In the genomic region with DNA sequence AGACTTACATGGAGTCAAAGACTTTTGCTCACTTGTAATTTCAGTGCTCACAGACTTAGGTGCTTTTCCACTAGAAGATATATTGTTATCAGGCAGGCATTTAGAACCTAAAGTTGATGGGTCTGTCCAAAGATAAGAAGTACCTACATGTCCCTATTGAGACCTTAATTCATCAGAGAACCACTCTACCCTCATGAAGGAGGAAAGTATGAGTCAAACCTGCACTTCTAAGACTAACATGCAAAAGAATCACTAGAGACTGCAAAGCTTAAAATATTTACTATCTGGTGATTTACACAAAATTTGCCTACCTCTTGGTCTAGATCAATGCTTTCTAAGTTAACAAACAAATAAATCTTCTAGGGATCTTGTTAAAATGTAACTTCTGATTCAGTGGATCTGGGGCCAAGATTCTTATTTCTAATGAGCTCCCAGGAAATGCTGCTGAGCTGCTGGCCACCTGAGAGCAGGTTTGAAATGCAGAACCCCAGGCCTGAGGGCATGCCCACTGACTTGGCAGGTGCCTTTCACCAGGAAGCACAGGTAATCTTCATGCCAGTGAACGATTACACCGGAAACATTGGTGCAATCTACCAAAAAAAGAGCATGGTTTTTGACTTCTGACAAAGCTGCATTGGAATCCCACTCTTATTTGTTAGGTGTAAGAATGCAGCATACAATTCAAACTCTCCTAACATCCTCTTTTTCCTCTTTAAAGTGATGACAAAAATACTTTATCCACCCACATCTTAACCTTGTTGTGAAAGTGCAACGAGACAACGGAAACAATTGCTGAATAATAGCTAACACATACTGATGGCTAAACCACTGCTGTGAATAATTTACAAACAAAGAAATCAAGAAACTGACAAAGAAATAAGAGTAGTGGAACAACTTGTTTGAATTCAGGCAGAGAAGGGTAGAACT, we compare ENCODE assay signal across 9 cellular contexts.
DNase-seq lines count a peak whose midpoint lies in the region; ATAC-seq and TF ChIP-seq lines count a peak whose summit lies in the region.
"Had no signal": no experiment of that assay in that cellular context is flagged by ENCODE, and none has a peak within 500 bp of the region (broad histone marks: within the 10 kb centered on the region; RNA-seq: fewer than 3 reads in every experiment).

No MANE protein-coding gene starts in this region.

- no peaks in the 10 kb centered on the region for H3K9me3 Mint-ChIP-seq in stimulated activated naive B cell treated with anti-CD40 and anti-IgM and Interleukin-4, amounts not matched to agents 10 μg/mL and 1 μg/mL and 100 μg/mL, for 72 hours
- H3K9me3 Mint-ChIP-seq in CD14-positive monocyte: no peaks in the 10 kb centered on the region
- H3K9me3 Mint-ChIP-seq: activated naive CD8-positive, alpha-beta T cell treated with anti-CD3 and anti-CD28 coated beads, Interleukin-2, amount 10 ng/mL, durations not matched to agents 7 days and 5 days had no signal

- TF ChIP-seq POLR2A in heart left ventricle (IDR thresholded peaks at IDR 0.05): no peak

- H3K4me3 Mint-ChIP-seq in stimulated activated naive B cell treated with anti-CD40 and anti-IgM and Interleukin-4, amounts not matched to agents 10 μg/mL and 1 μg/mL and 100 μg/mL, for 72 hours: no peak overlapping the region
- no peak overlapping the region for H3K4me3 Mint-ChIP-seq in CD14-positive monocyte
- H3K4me3 Mint-ChIP-seq: activated naive CD8-positive, alpha-beta T cell treated with anti-CD3 and anti-CD28 coated beads, Interleukin-2, amount 10 ng/mL, durations not matched to agents 7 days and 5 days had no signal

- H3K27ac Mint-ChIP-seq in stimulated activated naive B cell treated with anti-CD40 and anti-IgM and Interleukin-4, amounts not matched to agents 10 μg/mL and 1 μg/mL and 100 μg/mL, for 72 hours: no peak overlapping the region
- H3K27ac Mint-ChIP-seq in CD14-positive monocyte: no peak overlapping the region
- H3K27ac Mint-ChIP-seq: activated naive CD8-positive, alpha-beta T cell treated with anti-CD3 and anti-CD28 coated beads, Interleukin-2, amount 10 ng/mL, durations not matched to agents 7 days and 5 days had no signal

- no peak for DNase-seq in heart left ventricle
- no peak for DNase-seq in Right ventricle myocardium inferior (ENCODE audit: missing footprints)
- no peak for DNase-seq in Panc1 (ENCODE audit: low read depth, low spot score)
- no peak for DNase-seq in stimulated activated naive B cell treated with anti-CD40 and anti-IgM and Interleukin-4, amounts not matched to agents 10 μg/mL and 1 μg/mL and 100 μg/mL, for 72 hours
- no peak for DNase-seq in CD14-positive monocyte (ENCODE audit: low spot score)
- no peak for DNase-seq in activated T-cell treated with anti-CD3 and anti-CD28 coated beads, Interleukin-2, amount 50 U/mL, for 1 hour
- no peak for DNase-seq in 8988T
- DNase-seq: activated naive CD8-positive, alpha-beta T cell treated with anti-CD3 and anti-CD28 coated beads, Interleukin-2, amount 10 ng/mL, durations not matched to agents 7 days and 5 days had no signal

- H3K36me3 Mint-ChIP-seq in stimulated activated naive B cell treated with anti-CD40 and anti-IgM and Interleukin-4, amounts not matched to agents 10 μg/mL and 1 μg/mL and 100 μg/mL, for 72 hours: no peaks in the 10 kb centered on the region
- no peaks in the 10 kb centered on the region for H3K36me3 Mint-ChIP-seq in CD14-positive monocyte
- H3K36me3 Mint-ChIP-seq: activated naive CD8-positive, alpha-beta T cell treated with anti-CD3 and anti-CD28 coated beads, Interleukin-2, amount 10 ng/mL, durations not matched to agents 7 days and 5 days had no signal

- POLR2A ChIA-PET in Panc1 (lab: Charles Lee): no interaction called here

- H3K9me3 ChIP-seq in heart left ventricle (no peaks in the 10 kb centered on the region), Panc1 (ENCODE audit: control insufficient read depth, insufficient read depth, low read depth, low read length) (no peaks in the 10 kb centered on the region; the same call in 1 of the 2 replicates)

- ATAC-seq in heart left ventricle (no peak), Right ventricle myocardium inferior (no peak), HG02970 (IDR thresholded peaks at IDR 0.05; ENCODE audit: low FRiP score, unreplicated experiment) (peak; percentile 77), Panc1 (no peak)
- ATAC-seq in stimulated activated naive B cell treated with anti-CD40 and anti-IgM and Interleukin-4, amounts not matched to agents 10 μg/mL and 1 μg/mL and 100 μg/mL, for 72 hours (replicated peaks): peak; percentile 39 to 59

- BruUV-seq in Panc1 (replicated peaks; lab: Mats Ljungman, UMichigan): no TSS peak

- CTCF ChIA-PET in Panc1 (lab: Charles Lee): interaction anchor here (0.5 kb wide), 1 partner anchor 853 kb away, joined by 5 read pairs; no protein-coding TSS in a partner anchor

- no peak for TF ChIP-seq CTCF in heart left ventricle (IDR thresholded peaks at IDR 0.05)
- no peak for TF ChIP-seq CTCF in Panc1 (IDR thresholded peaks at IDR 0.05)
- no peak for TF ChIP-seq CTCF in CD14-positive monocyte (IDR thresholded peaks at IDR 0.05)

- H3K27me3 ChIP-seq in heart left ventricle (no peaks in the 10 kb centered on the region), Panc1 (ENCODE audit: control insufficient read depth, insufficient read depth, low read length) (no peaks in the 10 kb centered on the region)

- H3K4me1 Mint-ChIP-seq in stimulated activated naive B cell treated with anti-CD40 and anti-IgM and Interleukin-4, amounts not matched to agents 10 μg/mL and 1 μg/mL and 100 μg/mL, for 72 hours: peaks cover 5 to 12% of the 10 kb centered on the region in 2 donors
- peaks cover 9% of the 10 kb centered on the region for H3K4me1 Mint-ChIP-seq in CD14-positive monocyte
- H3K4me1 Mint-ChIP-seq: activated naive CD8-positive, alpha-beta T cell treated with anti-CD3 and anti-CD28 coated beads, Interleukin-2, amount 10 ng/mL, durations not matched to agents 7 days and 5 days had no signal

- H3K4me3 ChIP-seq in heart left ventricle (no peak overlapping the region), Panc1 (ENCODE audit: low read depth in 2 of 2, low read length in 2 of 2) (no peak overlapping the region)

- intact Hi-C loops in heart left ventricle (cut with DNase I) (loop anchor here in 9 of 10 donors (1.0 to 10.0 kb wide), 10 partner anchors 749 to 1213 kb away; a partner anchor contains a TSS), Right ventricle myocardium inferior (cut with DNase I) (loop anchor here (2.0 to 5.0 kb wide), 2 partner anchors 751 to 855 kb away; a partner anchor contains a TSS), Panc1 (cut with micrococcal nuclease; ENCODE audit: unreplicated experiment) (no loop called here), CD14-positive monocyte (cut with micrococcal nuclease) (no loop called here)

- peaks cover 0 to 17% (median 8%) of the 10 kb centered on the region in 12 donors for H3K4me1 ChIP-seq in heart left ventricle
- H3K4me1 ChIP-seq in Panc1 (ENCODE audit: control insufficient read depth, insufficient read depth, low read length): peaks cover 19% of the 10 kb centered on the region

- in situ Hi-C loops in Panc1 (cut with HindIII; ENCODE audit: low pct_unique_long_range_greater_than_20kb, low sequenced_read_pairs): no loop called here

- H3K27me3 Mint-ChIP-seq in stimulated activated naive B cell treated with anti-CD40 and anti-IgM and Interleukin-4, amounts not matched to agents 10 μg/mL and 1 μg/mL and 100 μg/mL, for 72 hours: no peaks in the 10 kb centered on the region
- no peaks in the 10 kb centered on the region for H3K27me3 Mint-ChIP-seq in CD14-positive monocyte (ENCODE audit: low read depth in 3 of 3)
- H3K27me3 Mint-ChIP-seq: activated naive CD8-positive, alpha-beta T cell treated with anti-CD3 and anti-CD28 coated beads, Interleukin-2, amount 10 ng/mL, durations not matched to agents 7 days and 5 days had no signal

- H3K27ac ChIP-seq in heart left ventricle (peak overlapping the region in 9 of 12 donors; percentile 12 to 58 (median 47)), Panc1 (ENCODE audit: low read length) (peak overlapping the region; percentile 68; the same call in 1 of the 2 replicates)

- WGBS in heart left ventricle, 4 donors: 45 to 56% (median 54%) methylated on average over 4 of the region's 4 CpGs

- no peaks in the 10 kb centered on the region for H3K36me3 ChIP-seq in heart left ventricle
- H3K36me3 ChIP-seq in Panc1 (ENCODE audit: control insufficient read depth, insufficient read depth, low read length): no peaks in the 10 kb centered on the region

Comparison
In these comparisons a context has a peak if more than half of its experiments do, and no peak if none do; other contexts are left out.
1. ATAC-seq: peak in HG02970 (single experiment) and stimulated activated naive B cell treated with anti-CD40 and anti-IgM and Interleukin-4, amounts not matched to agents 10 μg/mL and 1 μg/mL and 100 μg/mL, for 72 hours (2 of 2); none in heart left ventricle (0 of 4), Right ventricle myocardium inferior (single experiment) and Panc1 (single experiment).
2. intact Hi-C loops: an anchor here in heart left ventricle (1.0 to 10.0 kb wide) and Right ventricle myocardium inferior (2.0 to 5.0 kb wide); none called in Panc1 and CD14-positive monocyte.